In genomic region chr13:50889317-50889716, GRCh38 we compare ENCODE assay signal across 24 cellular contexts. TPM values are rescaled to one million over a fixed set of nuclear protein-coding genes. Genes with fewer than 3 reads are reported as not detected.
"Had no signal": no experiment of that assay in that cellular context is flagged by ENCODE, and none has a peak within 500 bp of the region (broad histone marks: within the 10 kb centered on the region; RNA-seq: fewer than 3 reads in every experiment).

No MANE protein-coding gene starts in this region.

- H3K27ac ChIP-seq: breast epithelium, esophagus muscularis mucosa, hepatocyte, testis, vagina had no signal

- H3K36me3 ChIP-seq: breast epithelium, esophagus muscularis mucosa, vagina had no signal

- FAIRE-seq: colon, frontal cortex had no signal

- H3K4me1 ChIP-seq: breast epithelium, testis had no signal

- H2AFZ ChIP-seq: hepatocyte had no signal

- DNase-seq: activated CD4-positive, alpha-beta memory T cell treated with anti-CD3 and anti-CD28 coated beads for 36 hours; activated CD4-positive, alpha-beta T cell treated with anti-CD3 and anti-CD28 coated beads for 48 hours; activated effector memory CD4-positive, alpha-beta T cell treated with Interleukin-2 at 50 U/mL for 16 hours; activated naive CD4-positive, alpha-beta T cell treated with anti-CD3 and anti-CD28 coated beads for 36 hours; activated naive CD8-positive, alpha-beta T cell treated with anti-CD3 and anti-CD28 coated beads, Interleukin-2, amount 10 ng/mL, durations not matched to agents 7 days and 5 days; activated T-cell treated with anti-CD3 and anti-CD28 coated beads, Interleukin-2, amount 50 U/mL, for 72 hours; amniotic stem cell; effector memory CD8-positive, alpha-beta T cell; glutamatergic neuron; left ventricle myocardium superior; mammary epithelial cell; naive thymus-derived CD8-positive, alpha-beta T cell; stimulated activated CD4-positive, alpha-beta T cell treated with anti-CD3 and anti-CD28 coated beads, Interleukin-4, amount 100 ng/mL, for 1 hour; stimulated activated naive CD4-positive, alpha-beta T cell; testis; trophoblast cell had no signal

- H3K27me3 ChIP-seq: breast epithelium, esophagus muscularis mucosa, hepatocyte, testis, vagina had no signal

- H3K4me2 ChIP-seq: hepatocyte had no signal

- H3K79me2 ChIP-seq: hepatocyte had no signal

- ATAC-seq: activated T-cell treated with anti-CD3 and anti-CD28 coated beads, Interleukin-2, amount 50 U/mL, for 72 hours; effector memory CD8-positive, alpha-beta T cell; left ventricle myocardium superior; naive thymus-derived CD8-positive, alpha-beta T cell had no signal

- H3K4me3 ChIP-seq: breast epithelium, esophagus muscularis mucosa, hepatocyte, testis, vagina had no signal

RNA-seq across cellular contexts. Expression of gene DLEU7, which starts 45.8 kb away (rescaled TPM):
- total RNA-seq: activated CD4-positive, alpha-beta memory T cell treated with anti-CD3 and anti-CD28 coated beads for 36 hours; activated naive CD4-positive, alpha-beta T cell treated with anti-CD3 and anti-CD28 coated beads for 36 hours; activated naive CD8-positive, alpha-beta T cell treated with anti-CD3 and anti-CD28 coated beads, Interleukin-2, amount 10 ng/mL, durations not matched to agents 7 days and 5 days; activated T-cell treated with anti-CD3 and anti-CD28 coated beads, Interleukin-2, amount 50 U/mL, for 72 hours; dermis microvascular lymphatic vessel endothelial cell; hepatocyte; left ventricle myocardium superior; mammary epithelial cell; naive thymus-derived CD8-positive, alpha-beta T cell; osteoblast; vagina had no signal
- polyA plus RNA-seq: hepatocyte; mammary epithelial cell; naive thymus-derived CD8-positive, alpha-beta T cell had no signal
